In genomic region chr13:45178349-45179142, GRCh38 we compare ENCODE assay signal across 1 cellular context.
TF ChIP-seq lines count a peak whose summit lies in the region.

No MANE protein-coding gene starts in this region.

TF ChIP-seq in K562, 482 proteins besides CTCF, POLR2A, EP300 and RAD21 (continued from another document):
- TF ChIP-seq ATF3 (IDR thresholded peaks at IDR 0.05): peak; percentile 80
- no peak for TF ChIP-seq ATF3 (CRISPR knock-in tag; conservative IDR thresholded peaks at IDR 0.05)
- TF ChIP-seq JUND (IDR thresholded peaks at IDR 0.05; ENCODE audit: borderline replicate concordance, low read depth, low read length): peak; percentile 69; the same call in 1 of the 2 replicates
- no peak for TF ChIP-seq JUND (tag; IDR thresholded peaks at IDR 0.05; ENCODE audit: borderline replicate concordance, low read depth, low read length)
- no peak for TF ChIP-seq E2F1 (CRISPR knock-in tag; IDR thresholded peaks at IDR 0.05)
- TF ChIP-seq SMARCA4 (IDR thresholded peaks at IDR 0.05): peak; percentile 29; the same call in 1 of the 2 replicates
- peak; percentile 63 for TF ChIP-seq ATF7 (IDR thresholded peaks at IDR 0.05)
- no peak for TF ChIP-seq UBTF (IDR thresholded peaks at IDR 0.05; ENCODE audit: borderline replicate concordance in 1 of 2, low read depth in 2 of 2, low read length in 2 of 2)
- TF ChIP-seq JUN (IDR thresholded peaks at IDR 0.05; ENCODE audit: borderline replicate concordance, low read depth, low read length): 0 out of 2 replicates have a peak, but pooled peaks have one; percentile 62
- no peak for TF ChIP-seq JUN (CRISPR knock-in tag; IDR thresholded peaks at IDR 0.05; ENCODE audit: borderline replicate concordance)
